In genomic region chr9:5556101-5556500, GRCh38 we compare ENCODE assay signal across 1 cellular context.
TF ChIP-seq lines count a peak whose summit lies in the region.

No MANE protein-coding gene starts in this region.

TF ChIP-seq in HepG2, 621 proteins besides CTCF, POLR2A, EP300 and RAD21 (continued from another document):
- no peak for TF ChIP-seq ZNF30 (CRISPR knock-in tag; IDR thresholded peaks at IDR 0.05)
